Comparison of ENCODE assay signal across 20 cellular contexts in genomic region chr13:39864221-39864620, GRCh38.
DNase-seq lines count a peak whose midpoint lies in the region; FAIRE-seq and TF ChIP-seq lines count a peak whose summit lies in the region.
"Had no signal": no experiment of that assay in that cellular context is flagged by ENCODE, and none has a peak within 500 bp of the region (broad histone marks: within the 10 kb centered on the region; RNA-seq: fewer than 3 reads in every experiment).

No MANE protein-coding gene starts in this region.

- H3K4me1 ChIP-seq in endothelial cell of umbilical vein (ENCODE audit: control insufficient read depth, extremely low read depth, insufficient read depth, low read length) (peaks cover 42% of the 10 kb centered on the region), right atrium auricular region (no peaks in the 10 kb centered on the region)
- H3K4me1 ChIP-seq: A549; BLaER1 treated with 17β-estradiol and CSF1 and Interleukin-3, amounts not matched to agents 10 nM and 100 nM; Caco-2 had no signal

- no peaks in the 10 kb centered on the region for H3K9me1 ChIP-seq in endothelial cell of umbilical vein (replicated peaks; ENCODE audit: control insufficient read depth, extremely low read depth, insufficient read depth, low read length)

- H2AFZ ChIP-seq in endothelial cell of umbilical vein (ENCODE audit: low read depth, low read length), result no peak overlapping the region

- TF ChIP-seq POLR2A in endothelial cell of umbilical vein (IDR thresholded peaks at IDR 0.05; ENCODE audit: low read depth, low read length), result peak; percentile 53
- no peak for TF ChIP-seq POLR2A in lower leg skin (IDR thresholded peaks at IDR 0.05)

- POLR2A ChIA-PET in endothelial cell of umbilical vein (lab: Charles Lee), result no interaction called here

- no peaks in the 10 kb centered on the region for H3K36me3 ChIP-seq in endothelial cell of umbilical vein (ENCODE audit: control insufficient read depth in 2 of 2, extremely low read depth in 1 of 2, insufficient read depth in 2 of 2, low read length in 2 of 2)
- no peaks in the 10 kb centered on the region for H3K36me3 ChIP-seq in right atrium auricular region
- H3K36me3 ChIP-seq: BLaER1 treated with 17β-estradiol and CSF1 and Interleukin-3, amounts not matched to agents 10 nM and 100 nM had no signal

- peak; percentile 80 for FAIRE-seq in endothelial cell of umbilical vein (lab: Jason Lieb, UNC)
- FAIRE-seq: A549, D721Med, GM12878, GM19239 had no signal

- WGBS in lower leg skin, 2 donors, result 89 to 92% methylated on average over 5 of the region's 5 CpGs

- H3K4me2 ChIP-seq in endothelial cell of umbilical vein (ENCODE audit: insufficient read depth, low read length), result peak overlapping the region; percentile 26
- H3K4me2 ChIP-seq: A549; BLaER1 treated with 17β-estradiol and CSF1 and Interleukin-3, amounts not matched to agents 10 nM and 100 nM had no signal

- no peak overlapping the region for H3K4me3 ChIP-seq in endothelial cell of umbilical vein (replicated peaks in 1 of 3; ENCODE audit: insufficient read depth in 1 of 3, low read depth in 1 of 3, low read length in 3 of 3)
- H3K4me3 ChIP-seq in right atrium auricular region, result no peak overlapping the region
- no peak overlapping the region for H3K4me3 ChIP-seq in lower leg skin (ENCODE audit: low read depth, poor library complexity, severe bottlenecking)
- H3K4me3 ChIP-seq: A549; BLaER1 treated with 17β-estradiol and CSF1 and Interleukin-3, amounts not matched to agents 10 nM and 100 nM; GM12878 had no signal

- no peak for TF ChIP-seq CTCF in endothelial cell of umbilical vein (IDR thresholded peaks at IDR 0.05; ENCODE audit: extremely low read depth in 1 of 2, insufficient read depth in 1 of 2, low read depth in 1 of 2, low read length in 2 of 2)
- no peak for TF ChIP-seq CTCF in right atrium auricular region (IDR thresholded peaks at IDR 0.05)
- TF ChIP-seq CTCF in lower leg skin (IDR thresholded peaks at IDR 0.05), result no peak

- H3K27ac ChIP-seq in endothelial cell of umbilical vein (ENCODE audit: insufficient read depth, low read depth, low read length), result peak overlapping the region; percentile 76
- no peak overlapping the region for H3K27ac ChIP-seq in right atrium auricular region
- H3K27ac ChIP-seq: 22Rv1; A549; BLaER1 treated with 17β-estradiol and CSF1 and Interleukin-3, amounts not matched to agents 10 nM and 100 nM; C4-2B had no signal

- intact Hi-C loops in endothelial cell of umbilical vein (cut with micrococcal nuclease), result loop anchor here (1.0 kb wide), 2 partner anchors 11 to 45 kb away; no protein-coding TSS in a partner anchor
- intact Hi-C loops in lower leg skin (cut with DNase I; ENCODE audit: low total_unique reads), result no loop called here

- dilution Hi-C loops in endothelial cell of umbilical vein (cut with MboI; ENCODE audit: extremely low pct_ligation_motif_present, low sequenced_read_pairs), result no loop called here

- no peaks in the 10 kb centered on the region for H3K79me2 ChIP-seq in endothelial cell of umbilical vein (ENCODE audit: control insufficient read depth, insufficient read depth, low read length)

- DNase-seq in ELR (ENCODE audit: low read depth) (peak; percentile 15), M059J (ENCODE audit: low read depth) (peak; percentile 36), endothelial cell of umbilical vein (ENCODE audit: low read depth, low spot score) (peak; percentile 81), right atrium auricular region (ENCODE audit: low spot score) (no peak), iPS-NIHi7 (ENCODE audit: extremely low spot score) (no peak), lower leg skin (ENCODE audit: low spot score in 2 of 2) (no peak)
- DNase-seq: AML-193; Caco-2; Calu3; CD4-positive, alpha-beta T cell; CD8-positive, alpha-beta T cell; DMS79 treated with DMSO at 0.1 percent for 48 hours; GDM1 had no signal

- H3K9me3 ChIP-seq in endothelial cell of umbilical vein (replicated peaks; ENCODE audit: control insufficient read depth, insufficient read depth, low read length) (no peaks in the 10 kb centered on the region), right atrium auricular region (no peaks in the 10 kb centered on the region)
- H3K9me3 ChIP-seq: A549; BLaER1 treated with 17β-estradiol and CSF1 and Interleukin-3, amounts not matched to agents 10 nM and 100 nM; Caco-2 had no signal

- H3K9ac ChIP-seq in endothelial cell of umbilical vein (replicated peaks; ENCODE audit: extremely low read depth, insufficient read depth, low read length), result no peak overlapping the region
- H3K9ac ChIP-seq: BLaER1 treated with 17β-estradiol and CSF1 and Interleukin-3, amounts not matched to agents 10 nM and 100 nM had no signal

- CTCF ChIA-PET in endothelial cell of umbilical vein (lab: Charles Lee), result interaction anchor here (1.2 to 2.7 kb wide), 5 partner anchors 10 to 913 kb away, joined by 3 to 10 read pairs (median 5); no protein-coding TSS in a partner anchor

- H3K27me3 ChIP-seq in endothelial cell of umbilical vein (ENCODE audit: control insufficient read depth in 2 of 2, insufficient read depth in 2 of 2, low read length in 2 of 2) (no peaks in the 10 kb centered on the region), right atrium auricular region (no peaks in the 10 kb centered on the region)
- H3K27me3 ChIP-seq: BLaER1 treated with 17β-estradiol and CSF1 and Interleukin-3, amounts not matched to agents 10 nM and 100 nM had no signal

- no TSS peak for BruUV-seq in endothelial cell of umbilical vein (replicated peaks; lab: Mats Ljungman, UMichigan)

- H4K20me1 ChIP-seq in endothelial cell of umbilical vein (replicated peaks; ENCODE audit: control insufficient read depth, extremely low read depth, insufficient read depth, low read length), result no peaks in the 10 kb centered on the region
- H4K20me1 ChIP-seq: BLaER1 treated with 17β-estradiol and CSF1 and Interleukin-3, amounts not matched to agents 10 nM and 100 nM had no signal

TF ChIP-seq in endothelial cell of umbilical vein, 7 proteins besides CTCF, POLR2A, EP300 and RAD21:
- no peak for TF ChIP-seq EZH2 (IDR thresholded peaks at IDR 0.05; ENCODE audit: borderline replicate concordance, low read depth, low read length, severe bottlenecking)
- no peak for TF ChIP-seq MAX (IDR thresholded peaks at IDR 0.05; ENCODE audit: insufficient read depth, insufficient read length)
- peak; percentile 7 for TF ChIP-seq JUN (IDR thresholded peaks at IDR 0.05; ENCODE audit: borderline replicate concordance, insufficient read depth, insufficient read length, low read depth)
- peak; percentile 81 for TF ChIP-seq POLR2AphosphoS5 (IDR thresholded peaks at IDR 0.05; ENCODE audit: insufficient read depth, low read depth, low read length)
- TF ChIP-seq MYC (IDR thresholded peaks at IDR 0.05; ENCODE audit: low read depth, low read length), result no peak
- TF ChIP-seq FOS (IDR thresholded peaks at IDR 0.05; ENCODE audit: borderline replicate concordance, insufficient read depth, low read length), result peak; percentile 86
- peak; percentile 85 for TF ChIP-seq GATA2 (IDR thresholded peaks at IDR 0.05; ENCODE audit: insufficient read depth, insufficient read length, low read depth, low read length)

Comparison
In these comparisons a context has a peak if more than half of its experiments do, and no peak if none do; other contexts are left out.
1. DNase-seq: peak in ELR (single experiment), M059J (single experiment) and endothelial cell of umbilical vein (single experiment); none in right atrium auricular region (single experiment), iPS-NIHi7 (single experiment) and lower leg skin (0 of 2).